In the genomic region with DNA sequence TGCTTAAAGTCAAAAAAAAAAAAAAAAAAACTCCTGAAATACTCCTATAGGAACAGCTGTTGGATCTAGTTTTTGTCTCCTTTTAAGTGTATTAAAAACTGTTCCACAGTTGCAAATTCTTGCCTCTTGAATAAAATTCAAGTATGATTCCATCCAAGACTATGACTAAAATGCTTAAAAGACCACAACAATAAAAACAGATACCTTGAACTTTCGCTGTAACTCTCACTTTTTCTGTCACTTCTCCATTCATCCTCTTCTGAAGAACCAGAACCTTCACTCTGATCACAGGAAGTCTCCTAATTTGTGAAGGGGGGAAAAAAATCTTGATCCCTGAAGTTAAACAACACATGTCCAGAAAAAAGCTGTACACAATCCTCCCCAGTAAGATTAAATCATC, we compare ENCODE assay signal across 18 cellular contexts.
"Had no signal": no experiment of that assay in that cellular context is flagged by ENCODE, and none has a peak within 500 bp of the region (broad histone marks: within the 10 kb centered on the region; RNA-seq: fewer than 3 reads in every experiment).

No MANE protein-coding gene starts in this region.

- H3K27ac Mint-ChIP-seq: activated naive CD8-positive, alpha-beta T cell treated with anti-CD3 and anti-CD28 coated beads, Interleukin-2, amount 10 ng/mL, durations not matched to agents 7 days and 5 days; activated T-helper 1 cell treated with anti-CD3 and anti-CD28 coated beads, Interleukin-12 subunit alpha, Interleukin-12 subunit beta, Interleukin-2, Interleukin-4 antibody, amounts not matched to agents 30 ng/mL and 10 ng/mL and 1 ng/mL, durations not matched to agents 14 hours and 24 hours and 36 hours; progenitor cell of endocrine pancreas; stimulated activated effector memory CD8-positive, alpha-beta T cell treated with anti-CD3 and anti-CD28 coated beads, Interleukin-12 subunit alpha, Interleukin-12 subunit beta, amount 100 ng/mL, for 72 hours; type B pancreatic cell had no signal

- H3K4me3 ChIP-seq: ascending aorta, heart right ventricle, mucosa of descending colon, smooth muscle cell, suprapubic skin had no signal

- H3K4me3 Mint-ChIP-seq: activated naive CD8-positive, alpha-beta T cell treated with anti-CD3 and anti-CD28 coated beads, Interleukin-2, amount 10 ng/mL, durations not matched to agents 7 days and 5 days; activated T-helper 1 cell treated with anti-CD3 and anti-CD28 coated beads, Interleukin-12 subunit alpha, Interleukin-12 subunit beta, Interleukin-2, Interleukin-4 antibody, amounts not matched to agents 30 ng/mL and 10 ng/mL and 1 ng/mL, durations not matched to agents 14 hours and 24 hours and 36 hours; natural killer cell treated with Interleukin-12 subunit alpha and Interleukin-12 subunit beta and Interleukin-15 and Interleukin-18, amount 100 ng/mL, for 72 hours; stimulated activated effector memory CD8-positive, alpha-beta T cell treated with anti-CD3 and anti-CD28 coated beads, Interleukin-12 subunit alpha, Interleukin-12 subunit beta, amount 100 ng/mL, for 72 hours; type B pancreatic cell had no signal

- H3K27me3 Mint-ChIP-seq: activated naive CD8-positive, alpha-beta T cell treated with anti-CD3 and anti-CD28 coated beads, Interleukin-2, amount 10 ng/mL, durations not matched to agents 7 days and 5 days; natural killer cell treated with Interleukin-12 subunit alpha and Interleukin-12 subunit beta and Interleukin-15 and Interleukin-18, amount 100 ng/mL, for 72 hours; progenitor cell of endocrine pancreas; type B pancreatic cell had no signal

- H3K27me3 ChIP-seq: ascending aorta, heart right ventricle, suprapubic skin had no signal

- H3K4me1 ChIP-seq: ascending aorta, heart right ventricle, suprapubic skin had no signal

- H3K27ac ChIP-seq: ascending aorta, heart right ventricle, suprapubic skin had no signal

- H3K9me3 ChIP-seq: ascending aorta, heart right ventricle, mucosa of descending colon, suprapubic skin had no signal

- H3K9me3 Mint-ChIP-seq: activated naive CD8-positive, alpha-beta T cell treated with anti-CD3 and anti-CD28 coated beads, Interleukin-2, amount 10 ng/mL, durations not matched to agents 7 days and 5 days; activated T-helper 1 cell treated with anti-CD3 and anti-CD28 coated beads, Interleukin-12 subunit alpha, Interleukin-12 subunit beta, Interleukin-2, Interleukin-4 antibody, amounts not matched to agents 30 ng/mL and 10 ng/mL and 1 ng/mL, durations not matched to agents 14 hours and 24 hours and 36 hours; natural killer cell treated with Interleukin-12 subunit alpha and Interleukin-12 subunit beta and Interleukin-15 and Interleukin-18, amount 100 ng/mL, for 72 hours; stimulated activated effector memory CD8-positive, alpha-beta T cell treated with anti-CD3 and anti-CD28 coated beads, Interleukin-12 subunit alpha, Interleukin-12 subunit beta, amount 100 ng/mL, for 72 hours; type B pancreatic cell had no signal

- ATAC-seq: heart right ventricle; mucosa of descending colon; natural killer cell treated with Interleukin-12 subunit alpha and Interleukin-12 subunit beta and Interleukin-15 and Interleukin-18, amount 100 ng/mL, for 72 hours; right cardiac atrium; stimulated activated effector memory CD8-positive, alpha-beta T cell treated with anti-CD3 and anti-CD28 coated beads, Interleukin-12 subunit alpha, Interleukin-12 subunit beta, amount 100 ng/mL, for 72 hours had no signal

- DNase-seq: activated naive CD8-positive, alpha-beta T cell treated with anti-CD3 and anti-CD28 coated beads, Interleukin-2, amount 10 ng/mL, durations not matched to agents 7 days and 5 days; caudate nucleus; cortex of kidney; effector CD8-positive, alpha-beta T cell; heart right ventricle; mammary epithelial cell; mucosa of descending colon; nucleus accumbens; right cardiac atrium; T-helper 9 cell had no signal
